In genomic region chr5:113294341-113295110, GRCh38 we compare ENCODE assay signal across 8 cellular contexts.
DNase-seq lines count a peak whose midpoint lies in the region; ATAC-seq and TF ChIP-seq lines count a peak whose summit lies in the region.

No MANE protein-coding gene starts in this region.

- H3K36me3 ChIP-seq in neural progenitor cell = no peaks in the 10 kb centered on the region
- no peaks in the 10 kb centered on the region for H3K36me3 ChIP-seq in stomach

- TF ChIP-seq POLR2A in stomach (IDR thresholded peaks at IDR 0.05) = peak in 1 of 4 donors; percentile 53

- H3K9ac ChIP-seq in neural progenitor cell = no peak overlapping the region

- peaks cover 5% of the 10 kb centered on the region for H3K4me1 ChIP-seq in foreskin keratinocyte
- H3K4me1 ChIP-seq in neural progenitor cell = peaks cover 15% of the 10 kb centered on the region
- peaks cover 6 to 40% (median 25%) of the 10 kb centered on the region in 4 donors for H3K4me1 ChIP-seq in stomach

- H3K79me2 ChIP-seq in neural progenitor cell (ENCODE audit: low read depth) = no peaks in the 10 kb centered on the region

- H3K27me3 Mint-ChIP-seq in neural progenitor cell (ENCODE audit: insufficient read depth, low read depth) = peaks cover 16% of the 10 kb centered on the region

- TF ChIP-seq CTCF in RWPE1 (conservative IDR thresholded peaks at IDR 0.05; ENCODE audit: low read depth) = no peak; the same call in 1 of the 2 replicates
- peak; percentile 48 for TF ChIP-seq CTCF in foreskin keratinocyte (conservative IDR thresholded peaks at IDR 0.05)
- TF ChIP-seq CTCF in neural progenitor cell (IDR thresholded peaks at IDR 0.05) = peak; percentile 20
- TF ChIP-seq CTCF in stomach (IDR thresholded peaks at IDR 0.05) = no peak

- no peak for TF ChIP-seq EP300 in stomach (IDR thresholded peaks at IDR 0.05)

- peak; percentile 95 for ATAC-seq in GM19397 (IDR thresholded peaks at IDR 0.05; ENCODE audit: unreplicated experiment)
- ATAC-seq in HG03521 (IDR thresholded peaks at IDR 0.05; ENCODE audit: unreplicated experiment) = peak; percentile 95
- ATAC-seq in foreskin keratinocyte = peak; percentile 90

- 0 to 1% (median 0%) methylated on average over 36 to 59 of the region's 59 CpGs for WGBS in stomach, 5 donors

- DNase-seq in CD1c-positive myeloid dendritic cell (ENCODE audit: extremely low spot score) (peak; percentile 38), RWPE1 (ENCODE audit: low spot score) (peak; percentile 93), activated gamma-delta T cell treated with Interleukin-2 at 50 U/mL for 16 hours (peak; percentile 72), foreskin keratinocyte (peak in 1 of 2 donors; percentile 70), neural progenitor cell (ENCODE audit: low spot score) (peak; percentile 85), stomach (peak; percentile 77)

- peak overlapping the region; percentile 87 for H3K27ac Mint-ChIP-seq in neural progenitor cell

- intact Hi-C loops in stomach (cut with DNase I; ENCODE audit: low total_unique reads) = no loop called here

- H2AFZ ChIP-seq in neural progenitor cell (replicated peaks) = peak overlapping the region; percentile 90

- H3F3A ChIP-seq in neural progenitor cell (ENCODE audit: low read depth) = peaks cover 34% of the 10 kb centered on the region

- H3K4me3 ChIP-seq in neural progenitor cell = peak overlapping the region; percentile 63
- peak overlapping the region; percentile 67 to 94 (median 72) for H3K4me3 ChIP-seq in stomach

- H3K9me3 ChIP-seq in neural progenitor cell (ENCODE audit: low read depth) = no peaks in the 10 kb centered on the region
- no peaks in the 10 kb centered on the region for H3K9me3 ChIP-seq in stomach

- H3K9me3 Mint-ChIP-seq in neural progenitor cell = no peaks in the 10 kb centered on the region

- H3K27me3 ChIP-seq in foreskin keratinocyte (no peaks in the 10 kb centered on the region), neural progenitor cell (peaks cover 45% of the 10 kb centered on the region), stomach (peaks cover 0 to 47% (median 6%) of the 10 kb centered on the region in 3 donors)

- peak overlapping the region; percentile 96 for H3K4me3 Mint-ChIP-seq in neural progenitor cell

- peak overlapping the region; percentile 83 for H3K4me2 ChIP-seq in neural progenitor cell

- peaks cover 33% of the 10 kb centered on the region for H3K4me1 Mint-ChIP-seq in neural progenitor cell

- POLR2A ChIA-PET in RWPE1 (lab: Yijun Ruan, JAX; ENCODE audit: low non-redundant PET) = no interaction called here

- CTCF ChIA-PET in RWPE1 (lab: Yijun Ruan, JAX) = interaction anchor here (0.6 to 1.7 kb wide), 8 partner anchors 12 to 299 kb away, joined by 3 to 5 read pairs (median 4); no protein-coding TSS in a partner anchor

- H3K27ac ChIP-seq in RWPE1 (peak overlapping the region; percentile 96), foreskin keratinocyte (peak overlapping the region; percentile 72), neural progenitor cell (no peak overlapping the region), stomach (peak overlapping the region; percentile 62 to 92 (median 84))

- peaks cover 4% of the 10 kb centered on the region for H4K20me1 ChIP-seq in neural progenitor cell (ENCODE audit: low read depth)

- H3K36me3 Mint-ChIP-seq in neural progenitor cell = no peaks in the 10 kb centered on the region

Comparison
In these comparisons a context has a peak if more than half of its experiments do, and no peak if none do; other contexts are left out.
1. CTCF ChIP-seq: peak in foreskin keratinocyte (single experiment) and neural progenitor cell (single experiment); none in RWPE1 (single experiment) and stomach (0 of 7).
2. Peak in every context shown above with its lines, with median percentiles within 50 percentile points of each other: ATAC-seq.